ENCODE assay signal across 10 cellular contexts in genomic region chr15:65037279-65037678, GRCh38. TPM values are rescaled to one million over a fixed set of nuclear protein-coding genes. Genes with fewer than 3 reads are reported as not detected.
"Had no signal": no experiment of that assay in that cellular context is flagged by ENCODE, and none has a peak within 500 bp of the region (broad histone marks: within the 10 kb centered on the region; RNA-seq: fewer than 3 reads in every experiment).

No MANE protein-coding gene starts in this region.

- H3K4me2 ChIP-seq: GM23338 had no signal

- FAIRE-seq: H1, H54, HepG2 had no signal

- H3K27me3 Mint-ChIP-seq: IgD-negative memory B cell had no signal

- H3K36me3 Mint-ChIP-seq: IgD-negative memory B cell had no signal

- H3K27ac Mint-ChIP-seq: GM23338, H9, IgD-negative memory B cell had no signal

- H3K27ac ChIP-seq: HL-60 had no signal

- H3K4me3 Mint-ChIP-seq: GM23338, H9, IgD-negative memory B cell had no signal

- ATAC-seq: GM23338, HepG2 had no signal

- DNase-seq: H9, HCEC 1CT, KBM-7 had no signal

- H2AFZ ChIP-seq: GM23338 had no signal

- H3K9me3 Mint-ChIP-seq: GM23338, H9, IgD-negative memory B cell had no signal

- H3K4me3 ChIP-seq: GM23338 had no signal

RNA-seq across cellular contexts. Expression of gene SLC51B, which starts 7.9 kb away (rescaled TPM):
- total RNA-seq: GM23338, H1, H9, HT1080 had no signal
- polyA plus RNA-seq: GM23338, H1, IgD-negative memory B cell had no signal

RNA-seq across cellular contexts. Expression of gene RASL12, which starts 30.5 kb away (rescaled TPM):
- total RNA-seq: HT1080 had no signal
- polyA plus RNA-seq: IgD-negative memory B cell had no signal

RNA-seq across cellular contexts. Expression of gene KBTBD13, which starts 39.3 kb away (rescaled TPM):
- total RNA-seq: GM23338, H1, H9, HepG2, HT1080 had no signal
- polyA plus RNA-seq: GM23338, H1, HepG2, IgD-negative memory B cell had no signal
